ENCODE assay signal across 22 cellular contexts in the genomic region with DNA sequence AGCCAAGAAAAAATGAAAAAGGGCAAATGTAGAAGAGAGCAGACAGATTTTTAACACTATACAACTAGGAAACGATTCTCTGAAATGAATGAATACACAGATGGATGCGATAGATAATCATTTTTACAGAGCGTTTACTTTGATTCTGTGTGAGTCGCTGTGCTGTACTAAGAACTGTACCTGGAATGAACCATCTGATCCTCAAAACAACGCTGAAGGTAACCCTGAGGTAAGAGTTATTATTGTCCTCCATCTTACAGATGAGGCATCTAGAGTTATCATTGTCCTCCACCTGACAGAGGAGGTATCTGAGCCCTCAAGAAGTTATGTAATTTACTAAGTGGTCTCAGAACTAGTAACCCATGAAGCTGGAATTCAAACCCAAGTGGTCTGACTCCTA.
DNase-seq lines count a peak whose midpoint lies in the region; ATAC-seq and TF ChIP-seq lines count a peak whose summit lies in the region.
"Had no signal": no experiment of that assay in that cellular context is flagged by ENCODE, and none has a peak within 500 bp of the region (broad histone marks: within the 10 kb centered on the region; RNA-seq: fewer than 3 reads in every experiment).

No MANE protein-coding gene starts in this region.

- H3K9me3 Mint-ChIP-seq in activated T-cell treated with anti-CD3 and anti-CD28 coated beads, Interleukin-2, amount 50 U/mL, for 72 hours: peaks cover 0 to 1% of the 10 kb centered on the region in 2 donors
- no peaks in the 10 kb centered on the region for H3K9me3 Mint-ChIP-seq in WTC11
- H3K9me3 Mint-ChIP-seq in neural progenitor cell: peaks cover 3% of the 10 kb centered on the region

- H3K27me3 ChIP-seq in neural progenitor cell: no peaks in the 10 kb centered on the region
- H3K27me3 ChIP-seq: BE2C had no signal

- H3K27ac ChIP-seq in KOPT-K1 (ENCODE audit: low read depth, low read length, poor library complexity, severe bottlenecking): peak overlapping the region; percentile 1
- peak overlapping the region; percentile 57 for H3K27ac ChIP-seq in neural progenitor cell
- H3K27ac ChIP-seq: GM23248, HL-60 had no signal

- H3K9me3 ChIP-seq in KOPT-K1 (ENCODE audit: insufficient read depth, low read length, poor library complexity, severe bottlenecking): no peaks in the 10 kb centered on the region
- H3K9me3 ChIP-seq in neural progenitor cell (ENCODE audit: low read depth): no peaks in the 10 kb centered on the region
- H3K9me3 ChIP-seq: BE2C had no signal

- peaks cover 25% of the 10 kb centered on the region for H3K4me1 Mint-ChIP-seq in activated T-cell treated with anti-CD3 and anti-CD28 coated beads, Interleukin-2, amount 50 U/mL, for 72 hours (ENCODE audit: low read depth)
- H3K4me1 Mint-ChIP-seq in WTC11 (peaks cover 46% of the 10 kb centered on the region), neural progenitor cell (peaks cover 9% of the 10 kb centered on the region)

- peak overlapping the region; percentile 26 for H3K27ac Mint-ChIP-seq in activated T-cell treated with anti-CD3 and anti-CD28 coated beads, Interleukin-2, amount 50 U/mL, for 72 hours
- peak overlapping the region; percentile 1; the same call in 1 of the 2 replicates for H3K27ac Mint-ChIP-seq in WTC11
- H3K27ac Mint-ChIP-seq in neural progenitor cell: no peak overlapping the region
- H3K27ac Mint-ChIP-seq: CD8-positive, alpha-beta memory T cell had no signal

- no peak overlapping the region for H2AFZ ChIP-seq in neural progenitor cell (replicated peaks)
- H2AFZ ChIP-seq: GM23248 had no signal

- CTCF ChIA-PET in WTC11 (lab: Charles Lee): no interaction called here

- no peak for DNase-seq in activated T-cell treated with anti-CD3 and anti-CD28 coated beads, Interleukin-2, amount 50 U/mL, for 72 hours
- no peak for DNase-seq in activated T-cell treated with anti-CD3 and anti-CD28 coated beads, Interleukin-2, amount 50 U/mL, for 48 hours
- DNase-seq in WTC11 (ENCODE audit: low spot score) (no peak), neural progenitor cell (ENCODE audit: low spot score) (no peak), glomerular visceral epithelial cell (ENCODE audit: extremely low spot score) (no peak), RPMI8226 (no peak)
- DNase-seq: ACHN; BE2C; C1 segment of cervical spinal cord; CD8-positive, alpha-beta memory T cell; COR-L47; DMS 273 treated with DMSO at 0.1 percent for 48 hours; DMS53; DND-41; EL; GM23248; HCEC 1CT had no signal

- H4K20me1 ChIP-seq in neural progenitor cell (ENCODE audit: low read depth): peaks cover 29% of the 10 kb centered on the region

- no peaks in the 10 kb centered on the region for H3K27me3 Mint-ChIP-seq in activated T-cell treated with anti-CD3 and anti-CD28 coated beads, Interleukin-2, amount 50 U/mL, for 72 hours (ENCODE audit: low read depth)
- no peaks in the 10 kb centered on the region for H3K27me3 Mint-ChIP-seq in WTC11 (ENCODE audit: low read depth)
- H3K27me3 Mint-ChIP-seq in neural progenitor cell (ENCODE audit: insufficient read depth, low read depth): no peaks in the 10 kb centered on the region
- H3K27me3 Mint-ChIP-seq: CD4-positive, CD25-positive, alpha-beta regulatory T cell; CD8-positive, alpha-beta memory T cell had no signal

- no peak overlapping the region for H3K9ac ChIP-seq in neural progenitor cell
- H3K9ac ChIP-seq: GM23248 had no signal

- no peak overlapping the region for H3K4me3 ChIP-seq in neural progenitor cell
- H3K4me3 ChIP-seq: GM12878, GM23248 had no signal

- peak overlapping the region in 1 of 2 donors; percentile 21 for H3K4me3 Mint-ChIP-seq in activated T-cell treated with anti-CD3 and anti-CD28 coated beads, Interleukin-2, amount 50 U/mL, for 72 hours
- H3K4me3 Mint-ChIP-seq in WTC11 (no peak overlapping the region), neural progenitor cell (no peak overlapping the region)
- H3K4me3 Mint-ChIP-seq: CD4-positive, CD25-positive, alpha-beta regulatory T cell; CD8-positive, alpha-beta memory T cell had no signal

- H3K79me2 ChIP-seq in neural progenitor cell (ENCODE audit: low read depth): peaks cover 73% of the 10 kb centered on the region

- peaks cover 5% of the 10 kb centered on the region for H3F3A ChIP-seq in neural progenitor cell (ENCODE audit: low read depth)

- peak overlapping the region; percentile 4 for H3K4me2 ChIP-seq in neural progenitor cell

- ATAC-seq in activated T-cell treated with anti-CD3 and anti-CD28 coated beads, Interleukin-2, amount 50 U/mL, for 72 hours (replicated peaks in 1 of 2): peak in 1 of 2 donors; percentile 71
- ATAC-seq in WTC11 (no peak), GM19397 (IDR thresholded peaks at IDR 0.05; ENCODE audit: unreplicated experiment) (no peak)
- ATAC-seq: GM12878 had no signal

- peaks cover 1 to 2% of the 10 kb centered on the region in 2 donors for H3K36me3 Mint-ChIP-seq in activated T-cell treated with anti-CD3 and anti-CD28 coated beads, Interleukin-2, amount 50 U/mL, for 72 hours (ENCODE audit: insufficient read depth in 2 of 2)
- no peaks in the 10 kb centered on the region for H3K36me3 Mint-ChIP-seq in WTC11
- H3K36me3 Mint-ChIP-seq in neural progenitor cell: no peaks in the 10 kb centered on the region

- POLR2A ChIA-PET in WTC11 (lab: Charles Lee): interaction anchor here (0.7 kb wide), 1 partner anchor 228 kb away, joined by 3 read pairs; no protein-coding TSS in a partner anchor

- TF ChIP-seq CTCF in WTC11 (IDR thresholded peaks at IDR 0.05) (no peak), neural progenitor cell (IDR thresholded peaks at IDR 0.05) (no peak)

- peaks cover 48% of the 10 kb centered on the region for H3K4me1 ChIP-seq in neural progenitor cell

- H3K36me3 ChIP-seq in KOPT-K1 (ENCODE audit: insufficient read depth, low read length): no peaks in the 10 kb centered on the region
- no peaks in the 10 kb centered on the region for H3K36me3 ChIP-seq in neural progenitor cell

TF ChIP-seq in WTC11, 78 proteins besides CTCF, POLR2A, EP300 and RAD21 (continues in another document):
- no peak for TF ChIP-seq ESRRA (CRISPR knock-in tag; IDR thresholded peaks at IDR 0.05; ENCODE audit: borderline replicate concordance)
- no peak for TF ChIP-seq SP1 (CRISPR knock-in tag; conservative IDR thresholded peaks at IDR 0.05)
- no peak for TF ChIP-seq CBFB (CRISPR knock-in tag; IDR thresholded peaks at IDR 0.05; ENCODE audit: low read depth)
- TF ChIP-seq, protein P1, sequence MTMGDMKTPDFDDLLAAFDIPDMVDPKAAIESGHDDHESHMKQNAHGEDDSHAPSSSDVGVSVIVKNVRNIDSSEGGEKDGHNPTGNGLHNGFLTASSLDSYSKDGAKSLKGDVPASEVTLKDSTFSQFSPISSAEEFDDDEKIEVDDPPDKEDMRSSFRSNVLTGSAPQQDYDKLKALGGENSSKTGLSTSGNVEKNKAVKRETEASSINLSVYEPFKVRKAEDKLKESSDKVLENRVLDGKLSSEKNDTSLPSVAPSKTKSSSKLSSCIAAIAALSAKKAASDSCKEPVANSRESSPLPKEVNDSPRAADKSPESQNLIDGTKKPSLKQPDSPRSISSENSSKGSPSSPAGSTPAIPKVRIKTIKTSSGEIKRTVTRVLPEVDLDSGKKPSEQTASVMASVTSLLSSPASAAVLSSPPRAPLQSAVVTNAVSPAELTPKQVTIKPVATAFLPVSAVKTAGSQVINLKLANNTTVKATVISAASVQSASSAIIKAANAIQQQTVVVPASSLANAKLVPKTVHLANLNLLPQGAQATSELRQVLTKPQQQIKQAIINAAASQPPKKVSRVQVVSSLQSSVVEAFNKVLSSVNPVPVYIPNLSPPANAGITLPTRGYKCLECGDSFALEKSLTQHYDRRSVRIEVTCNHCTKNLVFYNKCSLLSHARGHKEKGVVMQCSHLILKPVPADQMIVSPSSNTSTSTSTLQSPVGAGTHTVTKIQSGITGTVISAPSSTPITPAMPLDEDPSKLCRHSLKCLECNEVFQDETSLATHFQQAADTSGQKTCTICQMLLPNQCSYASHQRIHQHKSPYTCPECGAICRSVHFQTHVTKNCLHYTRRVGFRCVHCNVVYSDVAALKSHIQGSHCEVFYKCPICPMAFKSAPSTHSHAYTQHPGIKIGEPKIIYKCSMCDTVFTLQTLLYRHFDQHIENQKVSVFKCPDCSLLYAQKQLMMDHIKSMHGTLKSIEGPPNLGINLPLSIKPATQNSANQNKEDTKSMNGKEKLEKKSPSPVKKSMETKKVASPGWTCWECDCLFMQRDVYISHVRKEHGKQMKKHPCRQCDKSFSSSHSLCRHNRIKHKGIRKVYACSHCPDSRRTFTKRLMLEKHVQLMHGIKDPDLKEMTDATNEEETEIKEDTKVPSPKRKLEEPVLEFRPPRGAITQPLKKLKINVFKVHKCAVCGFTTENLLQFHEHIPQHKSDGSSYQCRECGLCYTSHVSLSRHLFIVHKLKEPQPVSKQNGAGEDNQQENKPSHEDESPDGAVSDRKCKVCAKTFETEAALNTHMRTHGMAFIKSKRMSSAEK (CRISPR knock-in tag; IDR thresholded peaks at IDR 0.05; ENCODE audit: borderline replicate concordance): no peak
- TF ChIP-seq ZNF138 (CRISPR knock-in tag; conservative IDR thresholded peaks at IDR 0.05): no peak
- no peak for TF ChIP-seq ZNF232 (CRISPR knock-in tag; IDR thresholded peaks at IDR 0.05)
- TF ChIP-seq PRRX2 (CRISPR knock-in tag; IDR thresholded peaks at IDR 0.05): no peak
- no peak for TF ChIP-seq ZNF396 (CRISPR knock-in tag; IDR thresholded peaks at IDR 0.05; ENCODE audit: borderline replicate concordance)
- TF ChIP-seq ZBTB21 (CRISPR knock-in tag; IDR thresholded peaks at IDR 0.05; ENCODE audit: borderline replicate concordance): no peak
